Comparison of ENCODE assay signal across 4 cellular contexts in the genomic region with DNA sequence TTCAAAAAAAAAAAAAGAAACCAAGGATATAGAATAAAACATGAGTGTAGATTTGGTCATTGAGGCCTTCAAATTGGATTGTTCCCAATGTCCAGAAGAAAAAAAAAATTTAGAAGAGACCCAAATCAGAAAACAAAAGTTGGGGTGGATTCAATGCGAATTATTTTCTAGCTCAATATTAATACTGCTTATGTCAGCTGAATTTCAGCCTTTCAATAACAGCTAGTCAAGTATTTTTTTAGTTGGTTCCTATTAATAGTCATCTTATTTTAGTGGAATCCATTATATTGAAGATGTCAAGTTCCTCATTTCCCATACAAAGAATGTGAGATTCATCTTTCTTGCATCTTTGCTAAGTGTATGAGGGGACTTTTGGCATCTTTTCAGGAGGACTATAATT. TPM values are rescaled to one million over a fixed set of nuclear protein-coding genes. Genes with fewer than 3 reads are reported as not detected.
"Had no signal": no experiment of that assay in that cellular context is flagged by ENCODE, and none has a peak within 500 bp of the region (broad histone marks: within the 10 kb centered on the region; RNA-seq: fewer than 3 reads in every experiment).

No MANE protein-coding gene starts in this region.

RNA-seq across cellular contexts. Expression of a gene that starts 1.5 kb away (rescaled TPM):
- total RNA-seq: activated CD4-positive, alpha-beta memory T cell treated with anti-CD3 and anti-CD28 coated beads, Interleukin-2, amount 10 ng/mL, durations not matched to agents 7 days and 5 days; activated CD4-positive, alpha-beta T cell treated with anti-CD3 and anti-CD28 coated beads, Interleukin-2, amount 10 ng/mL, durations not matched to agents 7 days and 5 days; activated naive CD4-positive, alpha-beta T cell treated with anti-CD3 and anti-CD28 coated beads, Interleukin-2, amount 50 U/mL, for 72 hours; activated naive CD8-positive, alpha-beta T cell treated with anti-CD3 and anti-CD28 coated beads, Interleukin-2, amount 10 ng/mL, durations not matched to agents 7 days and 5 days had no signal
